Comparison of ENCODE assay signal across 8 cellular contexts in the genomic region with DNA sequence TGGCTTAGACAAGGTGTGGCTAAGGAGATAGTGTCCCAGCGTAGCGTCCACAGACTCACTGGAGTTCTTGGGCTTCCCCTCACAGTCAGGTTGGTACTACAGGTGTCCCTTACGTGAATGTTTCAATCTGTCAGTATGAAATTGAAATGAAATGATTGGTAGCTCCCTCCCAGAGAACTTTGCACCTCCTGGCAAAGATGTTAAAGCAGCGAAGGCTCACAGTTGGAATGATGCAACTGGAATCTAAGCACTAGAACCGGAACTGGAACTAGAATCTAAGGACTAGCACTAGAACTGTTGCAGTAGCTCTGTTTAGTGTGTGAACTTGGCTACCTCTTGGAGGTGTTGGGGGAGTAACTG. TPM values are rescaled to one million over a fixed set of nuclear protein-coding genes. Genes with fewer than 3 reads are reported as not detected.
DNase-seq lines count a peak whose midpoint lies in the region; ATAC-seq and TF ChIP-seq lines count a peak whose summit lies in the region.

No MANE protein-coding gene starts in this region.

- no peak overlapping the region for H2AFZ ChIP-seq in Karpas-422 (ENCODE audit: low read length)

- H3K27me3 ChIP-seq in CD4-positive, CD25-positive, alpha-beta regulatory T cell (ENCODE audit: control insufficient read depth, insufficient read depth, low read length), result no peaks in the 10 kb centered on the region
- no peaks in the 10 kb centered on the region for H3K27me3 ChIP-seq in Karpas-422 (ENCODE audit: low read length)

- H3K4me3 ChIP-seq in CD4-positive, CD25-positive, alpha-beta regulatory T cell (ENCODE audit: low read depth, low read length), result peak overlapping the region; percentile 86
- peak overlapping the region; percentile 90 for H3K4me3 ChIP-seq in Karpas-422 (ENCODE audit: low read length)
- H3K4me3 ChIP-seq in mucosa of descending colon, result no peak overlapping the region

- H3K27ac ChIP-seq in CD4-positive, CD25-positive, alpha-beta regulatory T cell (ENCODE audit: insufficient read depth, low read length, poor library complexity, severe bottlenecking), result no peak overlapping the region
- no peak overlapping the region for H3K27ac ChIP-seq in Karpas-422 (ENCODE audit: low read length)

- H3K36me3 Mint-ChIP-seq in CD4-positive, CD25-positive, alpha-beta regulatory T cell, result no peaks in the 10 kb centered on the region
- H3K36me3 Mint-ChIP-seq in brain, result peaks cover 10% of the 10 kb centered on the region

- ATAC-seq in CD4-positive, CD25-positive, alpha-beta regulatory T cell (ENCODE audit: low read depth in 2 of 2), result no peak
- peak; percentile 46 for ATAC-seq in mucosa of descending colon

- in situ Hi-C loops in GM13977 (cut with MboI; ENCODE audit: low pct_unique_long_range_greater_than_20kb, low sequenced_read_pairs, unreplicated experiment), result no loop called here

- no peaks in the 10 kb centered on the region for H3K36me3 ChIP-seq in CD4-positive, CD25-positive, alpha-beta regulatory T cell (ENCODE audit: control insufficient read depth, insufficient read depth, low read length)
- peaks cover 11% of the 10 kb centered on the region; the same call in 1 of the 2 replicates for H3K36me3 ChIP-seq in Karpas-422 (ENCODE audit: insufficient read depth, low read length)
- H3K36me3 ChIP-seq in mucosa of descending colon (ENCODE audit: low read depth), result no peaks in the 10 kb centered on the region

- intact Hi-C loops in mucosa of descending colon (cut with DNase I, micrococcal nuclease), result loop anchor here in 1 of 2 donors (5.0 kb wide), 1 partner anchor 55 kb away; a partner anchor contains a TSS

- H3K79me2 ChIP-seq in Karpas-422 (ENCODE audit: low read length), result peaks cover 78% of the 10 kb centered on the region

- TF ChIP-seq CTCF in brain (conservative IDR thresholded peaks at IDR 0.05) (no peak), mucosa of descending colon (IDR thresholded peaks at IDR 0.05) (no peak), GM13977 (IDR thresholded peaks at IDR 0.05; ENCODE audit: extremely low read depth, insufficient read depth, missing control alignments) (no peak)

- H4K20me1 ChIP-seq in Karpas-422 (ENCODE audit: insufficient read depth, low read depth, low read length), result no peaks in the 10 kb centered on the region

- H3K9me3 Mint-ChIP-seq in CD4-positive, CD25-positive, alpha-beta regulatory T cell, result peaks cover 0 to 2% (median 0%) of the 10 kb centered on the region in 7 donors
- H3K9me3 Mint-ChIP-seq in brain, result no peaks in the 10 kb centered on the region

- H3K27me3 Mint-ChIP-seq in CD4-positive, CD25-positive, alpha-beta regulatory T cell, result no peaks in the 10 kb centered on the region
- peaks cover 13% of the 10 kb centered on the region for H3K27me3 Mint-ChIP-seq in brain

- peak overlapping the region; percentile 74 for H3K4me2 ChIP-seq in Karpas-422 (ENCODE audit: low read depth, low read length, poor library complexity, severe bottlenecking)

- H3K9me3 ChIP-seq in CD4-positive, CD25-positive, alpha-beta regulatory T cell (ENCODE audit: control insufficient read depth in 2 of 2, low read length in 2 of 2), result no peaks in the 10 kb centered on the region
- H3K9me3 ChIP-seq in Karpas-422 (ENCODE audit: low read length) (no peaks in the 10 kb centered on the region), mucosa of descending colon (no peaks in the 10 kb centered on the region)

- DNase-seq in CD4-positive, CD25-positive, alpha-beta regulatory T cell, result no peak
- DNase-seq in Karpas-422 (peak; percentile 57), mucosa of descending colon (peak in 1 of 3 donors; percentile 53), NCI-H128 (lab: John Stamatoyannopoulos, UW; ENCODE audit: unreplicated experiment) (no peak), NCI-H345 treated with DMSO at 0.1 percent for 48 hours (lab: John Stamatoyannopoulos, UW; ENCODE audit: unreplicated experiment) (no peak), GM13977 (ENCODE audit: low spot score) (no peak)
- no peak for DNase-seq in stimulated activated CD4-positive, alpha-beta T cell treated with anti-CD3 and anti-CD28 coated beads, Interleukin-2, amount 100 ng/mL, for 24 hours

- no peaks in the 10 kb centered on the region for H3K9me2 ChIP-seq in Karpas-422 (replicated peaks; ENCODE audit: insufficient read depth, low read length)

- H3K9ac ChIP-seq in Karpas-422 (ENCODE audit: low read length), result peak overlapping the region; percentile 73

- H3K4me1 Mint-ChIP-seq in CD4-positive, CD25-positive, alpha-beta regulatory T cell, result peaks cover 13 to 56% (median 37%) of the 10 kb centered on the region in 4 donors
- peaks cover 72% of the 10 kb centered on the region for H3K4me1 Mint-ChIP-seq in brain

- peak overlapping the region in 2 of 3 donors; percentile 94 to 97 for H3K27ac Mint-ChIP-seq in CD4-positive, CD25-positive, alpha-beta regulatory T cell
- H3K27ac Mint-ChIP-seq in brain, result peak overlapping the region; percentile 91 to 99 (median 98)

- peaks cover 35% of the 10 kb centered on the region for H3K4me1 ChIP-seq in CD4-positive, CD25-positive, alpha-beta regulatory T cell (ENCODE audit: control insufficient read depth, insufficient read depth, low read length, poor library complexity, severe bottlenecking)
- peaks cover 51% of the 10 kb centered on the region for H3K4me1 ChIP-seq in Karpas-422 (ENCODE audit: low read length)
- peaks cover 32% of the 10 kb centered on the region for H3K4me1 ChIP-seq in mucosa of descending colon (ENCODE audit: low read depth)

- peak overlapping the region; percentile 93 to 97 (median 95) for H3K4me3 Mint-ChIP-seq in CD4-positive, CD25-positive, alpha-beta regulatory T cell
- H3K4me3 Mint-ChIP-seq in brain, result peak overlapping the region; percentile 96 to 99 (median 98)

RNA-seq across cellular contexts. Expression of a gene that starts 1.1 kb away (rescaled TPM):
- 6.1 TPM for total RNA-seq in CD4-positive, CD25-positive, alpha-beta regulatory T cell
- polyA plus RNA-seq in CD4-positive, CD25-positive, alpha-beta regulatory T cell, result 1 to 10 TPM; 3.1 to 6.1 (median 4.2) TPM
- total RNA-seq in Karpas-422 (2014; rRNA removed; shearing (Covaris generic); ENCODE audit: low replicate concordance), result 8.7 and 13.5 TPM in 2 replicates
- 19.4 TPM for polyA plus RNA-seq in brain (ENCODE audit: insufficient read depth, low read depth, low replicate concordance)
- 10 to 100 TPM; 26.5 to 63.7 (median 34.7) TPM for total RNA-seq in mucosa of descending colon

RNA-seq across cellular contexts. Expression of a gene that starts 1.4 kb away (rescaled TPM):
- 24.9 TPM for total RNA-seq in CD4-positive, CD25-positive, alpha-beta regulatory T cell
- polyA plus RNA-seq in CD4-positive, CD25-positive, alpha-beta regulatory T cell, result 1 to 10 TPM; 7.1 to 9.8 (median 8.9) TPM
- total RNA-seq in Karpas-422 (2014; rRNA removed; shearing (Covaris generic); ENCODE audit: low replicate concordance), result 23.5 and 65.1 TPM in 2 replicates
- polyA plus RNA-seq in brain (ENCODE audit: insufficient read depth, low read depth, low replicate concordance), result 19.7 TPM
- 10 to 100 TPM; 26.6 to 30.9 (median 26.8) TPM for total RNA-seq in mucosa of descending colon

RNA-seq across cellular contexts. Expression of a gene that starts 52.9 kb away (rescaled TPM):
- 26.3 TPM for total RNA-seq in CD4-positive, CD25-positive, alpha-beta regulatory T cell
- polyA plus RNA-seq in CD4-positive, CD25-positive, alpha-beta regulatory T cell, result 100 to 1,000 TPM; 161 to 182 (median 173) TPM
- total RNA-seq in Karpas-422 (2014; rRNA removed; shearing (Covaris generic); ENCODE audit: low replicate concordance), result 33.4 and 36.0 TPM in 2 replicates
- polyA plus RNA-seq in brain (ENCODE audit: insufficient read depth, low read depth, low replicate concordance), result 34.8 TPM
- 10 to 100 TPM; 19.3 to 45.8 (median 25.9) TPM for total RNA-seq in mucosa of descending colon

RNA-seq across cellular contexts. Expression of a gene that starts 53.0 kb away (rescaled TPM):
- 22.9 TPM for total RNA-seq in CD4-positive, CD25-positive, alpha-beta regulatory T cell
- polyA plus RNA-seq in CD4-positive, CD25-positive, alpha-beta regulatory T cell, result 10 to 100 TPM; 18.4 to 25.7 (median 22.5) TPM
- total RNA-seq in Karpas-422 (2014; rRNA removed; shearing (Covaris generic); ENCODE audit: low replicate concordance), result 22.2 and 24.4 TPM in 2 replicates
- polyA plus RNA-seq in brain (ENCODE audit: insufficient read depth, low read depth, low replicate concordance), result 52.2 TPM
- 10 to 100 TPM; 13.2 to 18.4 (median 15.8) TPM for total RNA-seq in mucosa of descending colon
